ENCODE assay signal across 8 cellular contexts in the genomic region with DNA sequence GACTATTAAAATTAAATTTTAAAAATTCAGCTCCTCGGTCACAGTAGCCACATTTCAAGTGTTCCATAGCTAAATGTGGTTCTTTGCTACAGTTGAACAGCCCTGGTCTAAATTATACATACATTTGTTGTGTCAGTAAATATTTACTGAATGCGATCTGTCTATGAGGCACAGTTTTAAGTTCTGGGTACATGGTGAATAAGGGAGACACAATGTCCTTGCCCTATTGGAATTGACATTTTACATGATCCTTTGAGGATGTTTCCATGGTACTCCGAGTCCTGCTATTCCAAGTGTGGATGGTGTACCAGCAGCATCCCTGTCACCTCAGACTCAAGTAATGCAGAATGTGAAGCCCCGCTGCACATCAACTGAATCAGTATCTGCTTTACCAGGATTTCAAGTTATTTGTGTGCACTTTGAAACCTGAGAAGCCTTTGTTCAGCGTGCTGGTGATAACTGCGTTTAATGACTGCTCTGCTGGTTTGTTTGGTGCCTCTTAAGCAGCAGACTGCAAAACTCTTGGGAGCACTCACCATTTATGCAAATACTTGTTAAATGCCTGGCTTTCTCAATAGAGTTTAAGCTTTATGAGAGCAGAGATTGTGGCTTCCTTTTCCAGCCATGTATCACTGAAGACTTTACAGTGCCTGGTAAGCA. TPM values are rescaled to one million over a fixed set of nuclear protein-coding genes. Genes with fewer than 3 reads are reported as not detected.
DNase-seq lines count a peak whose midpoint lies in the region; ATAC-seq and TF ChIP-seq lines count a peak whose summit lies in the region.

No MANE protein-coding gene starts in this region.

- H3K4me3 Mint-ChIP-seq in T-helper 17 cell, result peak overlapping the region; percentile 71

- H3K4me1 Mint-ChIP-seq in T-helper 17 cell, result peaks cover 22% of the 10 kb centered on the region

- H4K20me1 ChIP-seq in HCT116 (ENCODE audit: insufficient read depth), result no peaks in the 10 kb centered on the region

- DNase-seq in AG04450 (ENCODE audit: low read depth, low spot score), result no peak
- DNase-seq in HCT116 (ENCODE audit: low read depth, low spot score), result no peak
- DNase-seq in T-helper 17 cell, result no peak
- no peak for DNase-seq in thoracic aorta (ENCODE audit: low spot score)
- no peak for DNase-seq in foreskin melanocyte
- DNase-seq in GM10248 (ENCODE audit: extremely low spot score), result no peak
- no peak for DNase-seq in NOMO-1 treated with dmso at 0.1 percent for 144 hours (lab: John Stamatoyannopoulos, UW; ENCODE audit: unreplicated experiment)

- ATAC-seq in HCT116 (no peak), T-helper 17 cell (no peak), thoracic aorta (ENCODE audit: insufficient number of reproducible peaks, low FRiP score, low read depth) (no peak)

- peaks cover 3% of the 10 kb centered on the region for H3K36me3 Mint-ChIP-seq in T-helper 17 cell (ENCODE audit: low read depth)

- H3K27ac ChIP-seq in AG04450 (ENCODE audit: low read depth, low read length) (no peak overlapping the region), HCT116 (ENCODE audit: low read depth, low read length) (no peak overlapping the region), iPS-18a (ENCODE audit: low read length) (no peak overlapping the region), thoracic aorta (no peak overlapping the region)

- no peak for TF ChIP-seq CTCF in AG04450 (IDR thresholded peaks at IDR 0.05; ENCODE audit: low read depth, low read length)
- no peak for TF ChIP-seq CTCF in HCT116 (IDR thresholded peaks at IDR 0.05 in 2 of 3, conservative IDR thresholded peaks at IDR 0.05 in 1 of 3; ENCODE audit: borderline replicate concordance in 1 of 3, insufficient read depth in 1 of 3, low read depth in 2 of 3, low read length in 2 of 3)
- TF ChIP-seq CTCF in thoracic aorta (IDR thresholded peaks at IDR 0.05), result no peak
- no peak for TF ChIP-seq CTCF in GM10248 (IDR thresholded peaks at IDR 0.05; ENCODE audit: control extremely low read depth, extremely low read depth, low read depth, missing control alignments)

- POLR2A ChIA-PET in AG04450 (lab: Yijun Ruan, JAX) (no interaction called here), HCT116 (lab: Charles Lee) (no interaction called here), GM10248 (lab: Yijun Ruan, JAX) (interaction anchor here (0.6 to 1.2 kb wide), 2 partner anchors 10 to 564 kb away, joined by 3 to 4 read pairs; no protein-coding TSS in a partner anchor)

- RAD21 ChIA-PET in HCT116 (lab: Charles Lee; ENCODE audit: low non-redundant PET in 1 of 2, low total read pairs in 2 of 2, uncharacterized antibody in 2 of 2, unreplicated experiment in 2 of 2), result no interaction called here

- H3K36me3 ChIP-seq in HCT116 (ENCODE audit: control insufficient read depth in 1 of 2, insufficient read depth in 2 of 2, low read length in 2 of 2), result no peaks in the 10 kb centered on the region
- H3K36me3 ChIP-seq in iPS-18a (ENCODE audit: control insufficient read depth, low read depth, low read length), result no peaks in the 10 kb centered on the region
- H3K36me3 ChIP-seq in thoracic aorta, result no peaks in the 10 kb centered on the region

- peaks cover 4% of the 10 kb centered on the region for H3K27me3 Mint-ChIP-seq in T-helper 17 cell

- H3K9me3 ChIP-seq in AG04450 (ENCODE audit: control insufficient read depth, insufficient read depth, low read length), result peaks cover 2% of the 10 kb centered on the region; the same call in 1 of the 2 replicates
- peaks cover 5 to 9% of the 10 kb centered on the region in 2 experiments; a peak in 2 of 4 replicates for H3K9me3 ChIP-seq in HCT116 (ENCODE audit: control insufficient read depth in 1 of 2, insufficient read depth in 1 of 2, low read depth in 1 of 2, low read length in 2 of 2)
- no peaks in the 10 kb centered on the region for H3K9me3 ChIP-seq in T-helper 17 cell (ENCODE audit: control insufficient read depth, low read length, poor library complexity, severe bottlenecking)
- peaks cover 9% of the 10 kb centered on the region for H3K9me3 ChIP-seq in iPS-18a (ENCODE audit: control insufficient read depth, low read depth, low read length)
- no peaks in the 10 kb centered on the region for H3K9me3 ChIP-seq in thoracic aorta

- H3K27me3 ChIP-seq in AG04450 (ENCODE audit: control insufficient read depth, insufficient read depth, low read length) (peaks cover 2% of the 10 kb centered on the region), HCT116 (ENCODE audit: insufficient read depth, low read length) (no peaks in the 10 kb centered on the region), iPS-18a (ENCODE audit: control insufficient read depth, insufficient read depth, low read length) (peaks cover 21% of the 10 kb centered on the region), thoracic aorta (replicated peaks; ENCODE audit: insufficient read depth) (no peaks in the 10 kb centered on the region)

- peak overlapping the region; percentile 73; the same call in 1 of the 2 replicates for H3K9ac ChIP-seq in HCT116 (ENCODE audit: low read length)
- H3K9ac ChIP-seq in iPS-18a (ENCODE audit: low read length), result no peak overlapping the region

- H3K79me2 ChIP-seq in HCT116 (ENCODE audit: insufficient read depth, low read length), result peaks cover 53% of the 10 kb centered on the region

- no peaks in the 10 kb centered on the region for H3K9me2 ChIP-seq in HCT116 (ENCODE audit: insufficient read depth)

- peak overlapping the region; percentile 74 for H3K4me3 ChIP-seq in AG04450 (ENCODE audit: low read depth, low read length)
- peak overlapping the region; percentile 56 to 87; a peak in 3 of 4 replicates for H3K4me3 ChIP-seq in HCT116 (replicated peaks in 1 of 2; ENCODE audit: low read depth in 1 of 2, low read length in 2 of 2)
- peak overlapping the region; percentile 86 for H3K4me3 ChIP-seq in iPS-18a (ENCODE audit: low read length)
- H3K4me3 ChIP-seq in thoracic aorta, result peak overlapping the region; percentile 79

- no peak overlapping the region for H3K27ac Mint-ChIP-seq in T-helper 17 cell

- no TSS peak for BruUV-seq in HCT116 (replicated peaks; lab: Mats Ljungman, UMichigan)

- no peak overlapping the region for H2AFZ ChIP-seq in HCT116 (ENCODE audit: low read depth, low read length, poor library complexity, severe bottlenecking)

- TF ChIP-seq POLR2A in HCT116 (IDR thresholded peaks at IDR 0.05; ENCODE audit: borderline replicate concordance, extremely low read depth, insufficient read depth, insufficient read length), result no peak

- H3K4me2 ChIP-seq in HCT116 (ENCODE audit: low read length), result peak overlapping the region; percentile 95

- intact Hi-C loops in HCT116 (cut with micrococcal nuclease), result loop anchor here (5.0 kb wide), 1 partner anchor 176 kb away; no protein-coding TSS in a partner anchor

- TF ChIP-seq RAD21 in HCT116 (IDR thresholded peaks at IDR 0.05; ENCODE audit: low read depth), result no peak

- CTCF ChIA-PET in AG04450 (lab: Charles Lee) (interaction anchor here (1.1 kb wide), 2 partner anchors 175 to 195 kb away, joined by 3 to 5 read pairs; no protein-coding TSS in a partner anchor), HCT116 (lab: Charles Lee) (no interaction called here), GM10248 (lab: Yijun Ruan, JAX) (interaction anchor here (1.1 to 2.8 kb wide), 4 partner anchors 11 to 197 kb away, joined by 3 to 11 read pairs (median 4); no protein-coding TSS in a partner anchor)

- peaks cover 10 to 19% of the 10 kb centered on the region in 2 experiments; a peak in 3 of 4 replicates for H3K4me1 ChIP-seq in HCT116 (ENCODE audit: control insufficient read depth in 1 of 2, insufficient read depth in 2 of 2, low read length in 2 of 2)
- H3K4me1 ChIP-seq in iPS-18a (ENCODE audit: control insufficient read depth, low read depth, low read length), result peaks cover 14% of the 10 kb centered on the region
- H3K4me1 ChIP-seq in thoracic aorta (ENCODE audit: control insufficient read depth in 1 of 2, low read depth in 2 of 2), result peaks cover 14 to 16% of the 10 kb centered on the region in 2 donors

TF ChIP-seq in HCT116, 20 proteins besides CTCF, POLR2A, EP300 and RAD21 (continues in another document):
- no peak for TF ChIP-seq SP1 (IDR thresholded peaks at IDR 0.05; ENCODE audit: low read depth)
- no peak for TF ChIP-seq SRF (IDR thresholded peaks at IDR 0.05; ENCODE audit: low read depth)
- no peak for TF ChIP-seq ZNF274 (IDR thresholded peaks at IDR 0.05; ENCODE audit: low read depth, low read length)
- no peak for TF ChIP-seq FOSL1 (IDR thresholded peaks at IDR 0.05; ENCODE audit: low read depth)
- no peak for TF ChIP-seq MAX (IDR thresholded peaks at IDR 0.05)
- TF ChIP-seq EZH2 (IDR thresholded peaks at IDR 0.05), result no peak
- TF ChIP-seq ZFX (IDR thresholded peaks at IDR 0.05), result no peak
- no peak for TF ChIP-seq EGR1 (IDR thresholded peaks at IDR 0.05; ENCODE audit: low read depth)
- TF ChIP-seq CBX3 (IDR thresholded peaks at IDR 0.05; ENCODE audit: low read depth), result no peak

RNA-seq across cellular contexts. Expression of gene GALNT1, which starts 1.5 kb away (rescaled TPM):
- polyA plus RNA-seq in AG04450 (2011; rRNA removed), result 46.3 and 69.5 TPM in 2 replicates
- polyA minus RNA-seq in AG04450 (2011; rRNA and poly(A)+ RNA removed), result 31.7 and 44.1 TPM in 2 replicates
- 54.7 TPM for total RNA-seq in HCT116 (2021; ENCODE audit: unreplicated experiment)
- 15.3 and 21.2 TPM in 2 replicates for polyA plus RNA-seq in HCT116 (2012)
- 10 to 100 TPM; 23.7 to 28.3 TPM for total RNA-seq in T-helper 17 cell
- 10 to 100 TPM; 31.1 to 32.0 TPM for total RNA-seq in thoracic aorta
